Comparison of ENCODE assay signal across 26 cellular contexts in the genomic region with DNA sequence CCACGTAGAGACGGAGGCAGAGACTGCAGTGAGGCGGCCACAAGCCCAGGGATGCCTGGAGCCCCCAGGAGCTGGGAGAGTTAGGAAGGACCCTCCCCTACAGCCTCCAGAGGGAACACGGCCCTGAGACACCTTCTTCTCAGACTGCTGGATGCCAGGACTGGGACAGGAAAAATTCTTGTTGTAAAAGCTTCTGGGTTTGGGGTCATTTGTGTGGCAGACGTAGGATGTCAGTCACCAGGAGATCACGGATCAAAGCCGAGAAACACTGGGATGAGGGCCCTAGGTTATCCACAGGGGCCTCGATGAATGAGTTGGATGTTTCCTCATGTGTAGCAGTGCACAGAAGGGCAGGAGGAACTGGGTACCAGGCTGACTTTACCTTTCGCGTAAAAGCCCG.
"Had no signal": no experiment of that assay in that cellular context is flagged by ENCODE, and none has a peak within 500 bp of the region (broad histone marks: within the 10 kb centered on the region; RNA-seq: fewer than 3 reads in every experiment).

No MANE protein-coding gene starts in this region.

- H3K79me2 ChIP-seq: hepatocyte had no signal

- H2AFZ ChIP-seq: hepatocyte had no signal

- H3K9me3 Mint-ChIP-seq: dendritic cell treated with granulocyte-macrophage colony-stimulating factor and Interleukin-4, amounts not matched to agents 40 ng/mL and 50 ng/mL, for 4 days; natural killer cell; stimulated activated naive CD8-positive, alpha-beta T cell treated with anti-CD3 and anti-CD28 coated beads, Interleukin-15, amount 100 ng/mL, for 72 hours had no signal

- H3K9me3 ChIP-seq: colonic mucosa, gastrocnemius medialis, lower lobe of right lung, pancreas, right atrium auricular region, suprapubic skin, transverse colon had no signal

- H3K4me3 ChIP-seq: cardiac muscle cell, colonic mucosa, gastrocnemius medialis, heart left ventricle, hepatocyte, lower lobe of right lung, pancreas, right atrium auricular region, smooth muscle cell, suprapubic skin, transverse colon had no signal

- H3K27ac Mint-ChIP-seq: dendritic cell treated with granulocyte-macrophage colony-stimulating factor and Interleukin-4, amounts not matched to agents 40 ng/mL and 50 ng/mL, for 4 days; effector memory CD8-positive, alpha-beta T cell; natural killer cell; progenitor cell of endocrine pancreas; stimulated activated naive CD8-positive, alpha-beta T cell treated with anti-CD3 and anti-CD28 coated beads, Interleukin-15, amount 100 ng/mL, for 72 hours had no signal

- DNase-seq: colonic mucosa; effector memory CD8-positive, alpha-beta T cell; foreskin fibroblast; gastrocnemius medialis; heart left ventricle; kidney glomerular epithelial cell; left colon; left ventricle myocardium superior; lower lobe of right lung; natural killer cell; pancreas; stimulated activated CD4-positive, alpha-beta T cell treated with anti-CD3 and anti-CD28 coated beads, Interleukin-12 subunit alpha, Interleukin-12 subunit beta, amount 100 ng/mL, for 4 hours; stimulated activated CD4-positive, alpha-beta T cell treated with anti-CD3 and anti-CD28 coated beads, Interleukin-1b, Interleukin-23, amount 100 ng/mL, for 48 hours; stimulated activated CD4-positive, alpha-beta T cell treated with anti-CD3 and anti-CD28 coated beads, Interleukin-4, amount 100 ng/mL, for 1 hour; stimulated activated CD8-positive, alpha-beta memory T cell treated with anti-CD3 and anti-CD28 coated beads, Interleukin-4, amount 100 ng/mL, for 48 hours; stimulated activated naive CD4-positive, alpha-beta T cell; transverse colon had no signal

- H3K36me3 ChIP-seq: cardiac muscle cell, colonic mucosa, gastrocnemius medialis, heart left ventricle, lower lobe of right lung, pancreas, right atrium auricular region, suprapubic skin, transverse colon had no signal

- H3K36me3 Mint-ChIP-seq: natural killer cell had no signal

- H3K4me3 Mint-ChIP-seq: central memory CD8-positive, alpha-beta T cell; dendritic cell treated with granulocyte-macrophage colony-stimulating factor and Interleukin-4, amounts not matched to agents 40 ng/mL and 50 ng/mL, for 4 days; effector memory CD8-positive, alpha-beta T cell; natural killer cell; stimulated activated naive CD8-positive, alpha-beta T cell treated with anti-CD3 and anti-CD28 coated beads, Interleukin-15, amount 100 ng/mL, for 72 hours had no signal

- H3K27me3 Mint-ChIP-seq: effector memory CD8-positive, alpha-beta T cell had no signal

- H3K4me1 ChIP-seq: colonic mucosa, gastrocnemius medialis, heart left ventricle, lower lobe of right lung, pancreas, right atrium auricular region, suprapubic skin, transverse colon had no signal

- H3K27ac ChIP-seq: cardiac muscle cell, colonic mucosa, gastrocnemius medialis, heart left ventricle, hepatocyte, lower lobe of right lung, pancreas, right atrium auricular region, suprapubic skin, transverse colon had no signal

- H3K4me2 ChIP-seq: hepatocyte, smooth muscle cell had no signal

- H3K27me3 ChIP-seq: colonic mucosa, pancreas had no signal

- H3K4me1 Mint-ChIP-seq: central memory CD8-positive, alpha-beta T cell; natural killer cell; stimulated activated naive CD8-positive, alpha-beta T cell treated with anti-CD3 and anti-CD28 coated beads, Interleukin-15, amount 100 ng/mL, for 72 hours had no signal
